ENCODE assay signal across 9 cellular contexts in the genomic region with DNA sequence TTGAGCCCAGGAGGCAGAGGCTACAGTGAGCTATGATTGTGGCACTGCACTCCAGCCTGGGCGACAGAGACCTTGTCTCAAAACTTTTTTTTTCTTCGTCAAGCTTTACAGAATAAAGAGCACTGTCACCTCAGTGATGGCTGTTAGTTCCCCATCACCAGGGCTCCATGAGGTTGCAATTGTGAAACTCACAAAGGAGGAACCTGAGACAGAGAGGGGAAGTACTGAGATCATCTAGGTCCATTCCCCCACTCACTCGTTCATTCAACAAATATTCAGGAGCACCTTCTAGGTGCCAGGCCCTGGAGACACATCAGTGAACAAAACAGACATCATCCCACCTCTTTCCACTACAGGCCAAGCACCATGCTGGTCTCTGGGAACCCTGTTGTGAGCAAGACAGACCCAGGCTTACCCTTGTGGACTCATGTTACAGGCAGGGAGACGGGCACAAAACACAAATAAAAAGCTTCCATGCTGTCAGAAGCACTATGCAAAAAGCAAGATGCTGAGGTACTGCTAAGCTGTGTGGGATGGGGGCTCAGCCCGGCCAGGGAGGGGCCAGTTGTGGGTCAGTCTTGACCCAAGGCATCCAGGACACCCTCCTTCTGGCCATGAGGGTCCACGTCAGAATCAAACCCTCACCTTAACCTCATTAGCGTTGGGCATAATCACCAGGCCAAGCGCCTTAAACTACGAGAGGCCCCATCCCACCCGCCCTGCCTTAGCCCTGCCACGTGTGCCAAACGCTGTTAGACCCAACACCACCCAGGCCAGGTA. TPM values are rescaled to one million over a fixed set of nuclear protein-coding genes. Genes with fewer than 3 reads are reported as not detected.
A peak's percentile ranks its signal among the peaks of the same experiment; 100 is the strongest.
DNase-seq lines count a peak whose midpoint lies in the region; ATAC-seq, FAIRE-seq and TF ChIP-seq lines count a peak whose summit lies in the region.
"Had no signal": no experiment of that assay in that cellular context is flagged by ENCODE, and none has a peak within 500 bp of the region (broad histone marks: within the 10 kb centered on the region; RNA-seq: fewer than 3 reads in every experiment).

No MANE protein-coding gene starts in this region.

- no TSS peak for BruUV-seq in GM12878 (replicated peaks; lab: Mats Ljungman, UMichigan)

- SMC1A ChIA-PET in GM12878 (lab: Charles Lee; ENCODE audit: uncharacterized antibody, unreplicated experiment) = interaction anchor here (1.0 to 3.6 kb wide), 5 partner anchors 9 to 143 kb away, joined by 3 to 11 read pairs (median 4); no protein-coding TSS in a partner anchor

- TF ChIP-seq RAD21 in GM12878 (IDR thresholded peaks at IDR 0.05; ENCODE audit: insufficient read depth, low read depth, low read length) = no peak

- H3K9me3 ChIP-seq in GM12878 (replicated peaks; ENCODE audit: control insufficient read depth, insufficient read depth, low read length) = no peaks in the 10 kb centered on the region

- H4K20me1 ChIP-seq in GM12878 (ENCODE audit: control insufficient read depth, insufficient read depth) = no peaks in the 10 kb centered on the region

- H3K4me1 ChIP-seq in GM12878 (ENCODE audit: control insufficient read depth, insufficient read depth, low read length) = peaks cover 12% of the 10 kb centered on the region

- intact Hi-C loops in GM12878 (cut with micrococcal nuclease; ENCODE audit: unreplicated experiment) = no loop called here

- no peaks in the 10 kb centered on the region for H3K79me2 ChIP-seq in GM12878 (ENCODE audit: control insufficient read depth, insufficient read depth, low read length)

- H3K27me3 ChIP-seq in GM12878 (replicated peaks in 1 of 2; ENCODE audit: control insufficient read depth in 2 of 2, insufficient read depth in 2 of 2, low read length in 1 of 2) = no peaks in the 10 kb centered on the region

- no peak for TF ChIP-seq POLR2A in GM12878 (IDR thresholded peaks at IDR 0.05; ENCODE audit: low read depth, low read length)

- 51% methylated on average over 12 of the region's 12 CpGs for WGBS in GM12878 (ENCODE audit: insufficient coverage, insufficient replicate concordance, low lambda C conversion rate, missing lambda C conversion rate)

- POLR2A ChIA-PET in GM12878 (lab: Charles Lee) = interaction anchor here (0.6 to 1.0 kb wide), 3 partner anchors 28 to 248 kb away, joined by 3 to 5 read pairs (median 3); a partner anchor contains a TSS

- FAIRE-seq in GM12878 (lab: Jason Lieb, UNC) = peak; percentile 80

- no peaks in the 10 kb centered on the region for H3K36me3 ChIP-seq in GM12878 (ENCODE audit: control insufficient read depth in 2 of 2, insufficient read depth in 2 of 2, low read length in 1 of 2)

- no peak overlapping the region for H3K4me3 ChIP-seq in GM12864 (ENCODE audit: low read depth, low read length)
- H3K4me3 ChIP-seq in GM12878 = no peak overlapping the region

- RAD21 ChIA-PET in GM12878 (lab: Charles Lee; ENCODE audit: unreplicated experiment) = interaction anchor here (0.8 to 1.7 kb wide), 4 partner anchors 9 to 101 kb away, joined by 3 to 11 read pairs (median 5); a partner anchor contains a TSS

- TF ChIP-seq EP300 in GM12878 (IDR thresholded peaks at IDR 0.05; ENCODE audit: borderline replicate concordance in 1 of 2, control insufficient read depth in 1 of 2, low read depth in 2 of 2, low read length in 2 of 2) = 0 out of 4 replicates have a peak, but pooled peaks of 1 of the 2 experiments have one; percentile 13

- no peak overlapping the region for H3K27ac ChIP-seq in GM12878 (ENCODE audit: control insufficient read depth, insufficient read depth)

- no peak overlapping the region for H3K9ac ChIP-seq in GM12878 (ENCODE audit: control insufficient read depth, insufficient read depth, low read length)

- DNase-seq in GM12864 (ENCODE audit: low read depth) (peak; percentile 35), GM12878 (ENCODE audit: low read depth, low spot score) (peak; percentile 25), HPDE6-E6E7 (ENCODE audit: extremely low spot score) (no peak), dermis blood vessel endothelial cell (no peak)
- DNase-seq in NK-92 treated with Interleukin-12 subunit alpha and Interleukin-12 subunit beta, amount 100 ng/mL, for 24 hours (lab: John Stamatoyannopoulos, UW) = no peak
- DNase-seq in activated CD8-positive, alpha-beta memory T cell treated with anti-CD3 and anti-CD28 coated beads, Interleukin-2, amount 50 U/mL, for 48 hours = no peak
- DNase-seq: NCI-H510A treated with DMSO at 0.1 percent for 48 hours had no signal

- no peak overlapping the region for H2AFZ ChIP-seq in GM12878 (ENCODE audit: control insufficient read depth, low read depth, low read length)

- ATAC-seq in GM21367 (IDR thresholded peaks at IDR 0.05; ENCODE audit: unreplicated experiment) = peak; percentile 85
- ATAC-seq in HG03378 (IDR thresholded peaks at IDR 0.05; ENCODE audit: unreplicated experiment) = peak; percentile 91
- peak; percentile 99 for ATAC-seq in GM12878

- H3K4me2 ChIP-seq in GM12878 (ENCODE audit: control insufficient read depth, insufficient read depth) = no peak overlapping the region; the same call in 1 of the 2 replicates

- CTCF ChIA-PET in GM12878 (lab: Yijun Ruan, JAX) = interaction anchor here (0.9 to 1.4 kb wide), 3 partner anchors 8 to 143 kb away, joined by 3 to 13 read pairs (median 5); no protein-coding TSS in a partner anchor

- TF ChIP-seq CTCF in GM12864 (IDR thresholded peaks at IDR 0.05; ENCODE audit: low read depth, low read length, missing control alignments) = no peak
- no peak for TF ChIP-seq CTCF in GM12878 (IDR thresholded peaks at IDR 0.05 in 2 of 3, conservative IDR thresholded peaks at IDR 0.05 in 1 of 3; ENCODE audit: control insufficient read depth in 2 of 3, extremely low read depth in 1 of 3, insufficient read depth in 1 of 3, low read depth in 3 of 3, low read length in 3 of 3)

- in situ Hi-C loops in GM12878 (cut with MboI) = no loop called here

TF ChIP-seq in GM12878, 131 proteins besides CTCF, POLR2A, EP300 and RAD21 (continues in another document):
- TF ChIP-seq, protein P1, sequence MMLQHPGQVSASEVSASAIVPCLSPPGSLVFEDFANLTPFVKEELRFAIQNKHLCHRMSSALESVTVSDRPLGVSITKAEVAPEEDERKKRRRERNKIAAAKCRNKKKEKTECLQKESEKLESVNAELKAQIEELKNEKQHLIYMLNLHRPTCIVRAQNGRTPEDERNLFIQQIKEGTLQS (IDR thresholded peaks at IDR 0.05; ENCODE audit: borderline replicate concordance, extremely low read depth, low read depth, low read length) = no peak
- TF ChIP-seq RELA (IDR thresholded peaks at IDR 0.05; ENCODE audit: borderline replicate concordance, partially characterized antibody) (no peak), MYC (IDR thresholded peaks at IDR 0.05; ENCODE audit: insufficient read depth, insufficient read length, insufficient replicate concordance, low read length, severe bottlenecking) (no peak)

RNA-seq across cellular contexts. Expression of a gene that starts 2.1 kb away (rescaled TPM):
- not detected in 2 replicates for total RNA-seq in GM12878 (2013; cell fraction: nucleolus; rRNA removed)
- total RNA-seq in GM12878 (2014; rRNA removed) (not detected in 2 replicates), GM12878 (2014; rRNA removed; fragmentation: Illumina TruSeq; extraction: Trizol) (not detected in 2 replicates), GM12878 (2021) (not detected in 2 replicates), dermis blood vessel endothelial cell (not detected in 2 replicates)
- not detected for polyA plus RNA-seq in GM12878 (2011; ENCODE audit: low read depth)
- polyA plus RNA-seq in GM12878 (2011; rRNA removed) (not detected in 2 replicates), GM12878 (2014; fragmentation: Illumina TruSeq; extraction: Trizol) (not detected in 2 replicates), GM12878 (2014; fragmentation: Nextera tagmentation; extraction: Ambion mirVana) (not detected), GM12878 (2014; rRNA removed) (not detected in 2 replicates), GM12878 (2016; fragmentation: Nextera tagmentation; extraction: Ambion mirVana) (not detected)
- not detected in 2 replicates for polyA plus RNA-seq in GM12878 (2011; cell fraction: cytosol; rRNA removed)
- polyA plus RNA-seq in GM12878 (2011; cell fraction: nucleus; rRNA removed) = not detected in 2 replicates
- polyA plus RNA-seq in GM12878 (2012) = not detected in 2 replicates
- not detected in 2 replicates for polyA minus RNA-seq in GM12878 (2011; rRNA and poly(A)+ RNA removed)
- not detected in 2 replicates for polyA minus RNA-seq in GM12878 (2011; cell fraction: cytosol; rRNA and poly(A)+ RNA removed)
- polyA minus RNA-seq in GM12878 (2011; cell fraction: nucleus; rRNA and poly(A)+ RNA removed) = not detected in 2 replicates

RNA-seq across cellular contexts. Expression of a gene that starts 16.7 kb away (rescaled TPM):
- not detected in 2 replicates for total RNA-seq in GM12878 (2013; cell fraction: nucleolus; rRNA removed)
- not detected in 2 replicates for total RNA-seq in GM12878 (2014; rRNA removed)
- total RNA-seq in GM12878 (2014; rRNA removed; fragmentation: Illumina TruSeq; extraction: Trizol) = not detected in 2 replicates
- total RNA-seq in GM12878 (2021) = not detected in 2 replicates
- polyA plus RNA-seq in GM12878 (2011; ENCODE audit: low read depth) = not detected
- not detected in 2 replicates for polyA plus RNA-seq in GM12878 (2011; rRNA removed)
- polyA plus RNA-seq in GM12878 (2011; cell fraction: cytosol; rRNA removed) = not detected in 2 replicates
- polyA plus RNA-seq in GM12878 (2011; cell fraction: nucleus; rRNA removed) = not detected in 2 replicates
- not detected in 2 replicates for polyA plus RNA-seq in GM12878 (2012)
- not detected in 2 replicates for polyA plus RNA-seq in GM12878 (2014; fragmentation: Illumina TruSeq; extraction: Trizol)
- polyA plus RNA-seq in GM12878 (2014; fragmentation: Nextera tagmentation; extraction: Ambion mirVana) = not detected
- not detected in 2 replicates for polyA plus RNA-seq in GM12878 (2014; rRNA removed)
- not detected for polyA plus RNA-seq in GM12878 (2016; fragmentation: Nextera tagmentation; extraction: Ambion mirVana)
- polyA minus RNA-seq in GM12878 (2011; rRNA and poly(A)+ RNA removed) = not detected in 2 replicates
- polyA minus RNA-seq in GM12878 (2011; cell fraction: cytosol; rRNA and poly(A)+ RNA removed) = not detected in 2 replicates
- polyA minus RNA-seq in GM12878 (2011; cell fraction: nucleus; rRNA and poly(A)+ RNA removed) = not detected in 2 replicates
- not detected in 2 replicates for total RNA-seq in dermis blood vessel endothelial cell

Comparison
In these comparisons a context has a peak if more than half of its experiments do, and no peak if none do; other contexts are left out.
1. DNase-seq: peak in GM12864 (single experiment) and GM12878 (single experiment); none in NK-92 treated with Interleukin-12 subunit alpha and Interleukin-12 subunit beta, amount 100 ng/mL, for 24 hours (single experiment), activated CD8-positive, alpha-beta memory T cell treated with anti-CD3 and anti-CD28 coated beads, Interleukin-2, amount 50 U/mL, for 48 hours (single experiment), HPDE6-E6E7 (single experiment) and dermis blood vessel endothelial cell (single experiment).
2. Peak in every context shown above with its lines, with median percentiles within 50 percentile points of each other: ATAC-seq.